In genomic region chr4:153239409-153239808, GRCh38 we compare ENCODE assay signal across 1 cellular context.
TF ChIP-seq lines count a peak whose summit lies in the region.

No MANE protein-coding gene starts in this region.

TF ChIP-seq in HEK293, 187 proteins besides CTCF, POLR2A, EP300 and RAD21:
- no peak for TF ChIP-seq ATF2 (tag by site-specific recombination; IDR thresholded peaks at IDR 0.05; ENCODE audit: low read depth)
- no peak for TF ChIP-seq ZNF169 (tag by site-specific recombination; IDR thresholded peaks at IDR 0.05)
- peak; percentile 28; the same call in 1 of the 2 replicates for TF ChIP-seq PRDM1 (tag by site-specific recombination; IDR thresholded peaks at IDR 0.05)
- TF ChIP-seq TSHZ1 (tag by site-specific recombination; IDR thresholded peaks at IDR 0.05; ENCODE audit: borderline replicate concordance): no peak
- no peak for TF ChIP-seq ZSCAN30 (tag by site-specific recombination; IDR thresholded peaks at IDR 0.05)
- TF ChIP-seq ZNF792 (tag by site-specific recombination; IDR thresholded peaks at IDR 0.05): no peak
- 0 out of 2 replicates have a peak, but pooled peaks have one; percentile 31 for TF ChIP-seq ZNF24 (tag by site-specific recombination; IDR thresholded peaks at IDR 0.05)
TF ChIP-seq in HEK293: peak in this region for 2.
